In genomic region chr5:149581931-149582768, GRCh38 we compare ENCODE assay signal across 7 cellular contexts. TPM values are rescaled to one million over a fixed set of nuclear protein-coding genes. Genes with fewer than 3 reads are reported as not detected.
A peak's percentile ranks its signal among the peaks of the same experiment; 100 is the strongest.
DNase-seq lines count a peak whose midpoint lies in the region; ATAC-seq and TF ChIP-seq lines count a peak whose summit lies in the region.

No MANE protein-coding gene starts in this region.

- no peak for TF ChIP-seq POLR2A in ovary (IDR thresholded peaks at IDR 0.05)

- no peak overlapping the region for H2BK20ac ChIP-seq in H9 (ENCODE audit: low read depth, low read length, poor library complexity, severe bottlenecking)

- TF ChIP-seq EP300 in ovary (IDR thresholded peaks at IDR 0.05) = no peak

- peaks cover 47% of the 10 kb centered on the region for H3K27me3 Mint-ChIP-seq in H9 (ENCODE audit: low read depth)
- peaks cover 4% of the 10 kb centered on the region for H3K27me3 Mint-ChIP-seq in glutamatergic neuron (ENCODE audit: unreplicated experiment)

- peaks cover 3% of the 10 kb centered on the region for H3K27me3 ChIP-seq in H9 (ENCODE audit: insufficient read depth, low read length)
- H3K27me3 ChIP-seq in ovary = no peaks in the 10 kb centered on the region

- H2AFZ ChIP-seq in H9 (ENCODE audit: low read length) = no peak overlapping the region

- H3K27ac ChIP-seq in H9 (ENCODE audit: insufficient read length, low read depth, low read length) (no peak overlapping the region), ovary (peak overlapping the region in 1 of 2 donors; percentile 65)

- no peaks in the 10 kb centered on the region for H3K4me1 ChIP-seq in H9 (ENCODE audit: insufficient read depth, low read length)
- H3K4me1 ChIP-seq in ovary (ENCODE audit: insufficient read depth) = peaks cover 9% of the 10 kb centered on the region

- no peak overlapping the region for H4K91ac ChIP-seq in H9 (ENCODE audit: insufficient read length, low read depth, low read length)

- no peak overlapping the region for H3K23ac ChIP-seq in H9 (ENCODE audit: insufficient read length, low read depth, low read length)

- H3K36me3 Mint-ChIP-seq in H9 (ENCODE audit: insufficient read depth in 1 of 3, low read depth in 3 of 3) (no peaks in the 10 kb centered on the region), glutamatergic neuron (ENCODE audit: unreplicated experiment) (no peaks in the 10 kb centered on the region)

- no peaks in the 10 kb centered on the region for H3K36me3 ChIP-seq in ovary

- peak; percentile 21 for ATAC-seq in SK-N-SH treated with all-trans-retinoic acid at 6 μM for 48 hours
- no peak for ATAC-seq in GM18858 (IDR thresholded peaks at IDR 0.05; ENCODE audit: unreplicated experiment)
- no peak for ATAC-seq in activated CD4-positive, CD25-positive, alpha-beta regulatory T cell treated with anti-CD3 and anti-CD28 coated beads, Interleukin-2, amount 50 U/mL, for 24 hours

- no peaks in the 10 kb centered on the region for H3K79me2 ChIP-seq in H9 (ENCODE audit: insufficient read depth, low read length)

- H3K4me1 Mint-ChIP-seq in H9 (peaks cover 14 to 16% of the 10 kb centered on the region in 2 experiments), glutamatergic neuron (ENCODE audit: low read depth, unreplicated experiment) (no peaks in the 10 kb centered on the region)

- peaks cover 8% of the 10 kb centered on the region for H3K23me2 ChIP-seq in H9 (ENCODE audit: insufficient read length, low read depth, low read length, poor library complexity, severe bottlenecking)

- no peak overlapping the region for H2AK5ac ChIP-seq in H9 (ENCODE audit: insufficient read length, low read length)

- peak overlapping the region; percentile 68 to 86 for H3K4me3 Mint-ChIP-seq in H9
- peak overlapping the region; percentile 61 for H3K4me3 Mint-ChIP-seq in glutamatergic neuron (ENCODE audit: unreplicated experiment)

- H3K79me1 ChIP-seq in H9 (ENCODE audit: insufficient read depth, low read depth, low read length, poor library complexity, severe bottlenecking) = no peaks in the 10 kb centered on the region

- H3K14ac ChIP-seq in H9 (ENCODE audit: insufficient read depth, low read length) = no peak overlapping the region

- H2BK5ac ChIP-seq in H9 (ENCODE audit: insufficient read length, low read length) = no peak overlapping the region

- H3K4ac ChIP-seq in H9 (ENCODE audit: low read depth, low read length) = no peak overlapping the region

- intact Hi-C loops in ovary (cut with DNase I) = no loop called here

- no peak overlapping the region for H2BK120ac ChIP-seq in H9 (ENCODE audit: low read depth, low read length, poor library complexity, severe bottlenecking)

- H3K9ac ChIP-seq in H9 (ENCODE audit: extremely low read depth, insufficient read length, low read length) = no peak overlapping the region

- H3K9me3 Mint-ChIP-seq in H9 (no peaks in the 10 kb centered on the region), glutamatergic neuron (ENCODE audit: unreplicated experiment) (no peaks in the 10 kb centered on the region)

- H3T11ph ChIP-seq in H9 (ENCODE audit: low read length) = no peak overlapping the region

- no peak overlapping the region for H3K18ac ChIP-seq in H9 (ENCODE audit: insufficient read length, low read depth, low read length)

- H3K4me2 ChIP-seq in H9 (ENCODE audit: insufficient read depth, insufficient read length, low read length) = peak overlapping the region; percentile 58

- DNase-seq in H9 (peak; percentile 65), glutamatergic neuron (peak; percentile 19), ovary (peak in 3 of 5 donors; percentile 39 to 53 (median 50)), HuH-7 (ENCODE audit: low spot score) (no peak)

- WGBS in H9 (ENCODE audit: extremely low coverage, insufficient read length, low lambda C conversion rate) = no CpG with 5 or more reads among the region's 9 CpGs
- WGBS in ovary, 3 donors = 8 to 13% (median 9%) methylated on average over 9 of the region's 9 CpGs

- TF ChIP-seq CTCF in H9 (conservative IDR thresholded peaks at IDR 0.05) (no peak), glutamatergic neuron (IDR thresholded peaks at IDR 0.05; ENCODE audit: partially characterized antibody, unreplicated experiment) (no peak), ovary (IDR thresholded peaks at IDR 0.05) (no peak)

- H3K56ac ChIP-seq in H9 (ENCODE audit: insufficient read length, low read depth, low read length) = no peak overlapping the region

- no peak overlapping the region for H2BK12ac ChIP-seq in H9 (ENCODE audit: insufficient read length, low read depth, low read length)

- H4K20me1 ChIP-seq in H9 (ENCODE audit: control insufficient read depth, insufficient read depth, insufficient read length) = no peaks in the 10 kb centered on the region

- H4K8ac ChIP-seq in H9 (replicated peaks; ENCODE audit: insufficient read length, low read depth, low read length) = no peak overlapping the region

- H4K5ac ChIP-seq in H9 (ENCODE audit: insufficient read length, low read depth, low read length) = no peak overlapping the region

- H3K9me3 ChIP-seq in H9 (ENCODE audit: control insufficient read depth, low read depth, low read length) (no peaks in the 10 kb centered on the region), ovary (no peaks in the 10 kb centered on the region)

- no peak overlapping the region for H2BK15ac ChIP-seq in H9 (ENCODE audit: low read depth, low read length)

- peak overlapping the region; percentile 57 for H3K4me3 ChIP-seq in ovary

- H3K27ac Mint-ChIP-seq in H9 (no peak overlapping the region), glutamatergic neuron (ENCODE audit: unreplicated experiment) (no peak overlapping the region)

TF ChIP-seq in SK-N-SH treated with all-trans-retinoic acid at 6 μM for 48 hours, 23 proteins besides CTCF, POLR2A, EP300 and RAD21:
- TF ChIP-seq ZFP30 (CRISPR knock-in tag; IDR thresholded peaks at IDR 0.05) (no peak), ZNF565 (CRISPR knock-in tag; conservative IDR thresholded peaks at IDR 0.05; ENCODE audit: low read depth) (no peak), BACH2 (CRISPR knock-in tag; IDR thresholded peaks at IDR 0.05; ENCODE audit: borderline replicate concordance) (no peak), GLIS3 (CRISPR knock-in tag; IDR thresholded peaks at IDR 0.05) (no peak), CSRNP3 (CRISPR knock-in tag; IDR thresholded peaks at IDR 0.05) (no peak), RARB (CRISPR knock-in tag; IDR thresholded peaks at IDR 0.05) (no peak), ESRRG (CRISPR knock-in tag; IDR thresholded peaks at IDR 0.05) (no peak)
TF ChIP-seq in SK-N-SH treated with all-trans-retinoic acid at 6 μM for 48 hours: peak in this region for 0.

RNA-seq across cellular contexts. Expression of gene ARHGEF37, which starts 0.9 kb away (rescaled TPM):
- total RNA-seq in H9 (2021) (0.39 and 0.42 TPM in 2 replicates), glutamatergic neuron (ENCODE audit: unreplicated experiment) (1.0 TPM), ovary (1 to 10 TPM; 4.1 to 9.9 (median 6.2) TPM)
- 1 to 10 TPM; 4.2 to 6.8 TPM for polyA plus RNA-seq in ovary

RNA-seq across cellular contexts. Expression of gene CSNK1A1, which starts 30.9 kb away (rescaled TPM):
- total RNA-seq in H9 (2021) (304 and 310 TPM in 2 replicates), glutamatergic neuron (ENCODE audit: unreplicated experiment) (289 TPM), ovary (100 to 1,000 TPM in 6 of 7 donors, 10 to 100 TPM in 1; 96.2 to 233 (median 159) TPM)
- 100 to 1,000 TPM in 1 of 2 donors, 10 to 100 TPM in 1; 64.1 to 136 TPM for polyA plus RNA-seq in ovary
